In the genomic region with DNA sequence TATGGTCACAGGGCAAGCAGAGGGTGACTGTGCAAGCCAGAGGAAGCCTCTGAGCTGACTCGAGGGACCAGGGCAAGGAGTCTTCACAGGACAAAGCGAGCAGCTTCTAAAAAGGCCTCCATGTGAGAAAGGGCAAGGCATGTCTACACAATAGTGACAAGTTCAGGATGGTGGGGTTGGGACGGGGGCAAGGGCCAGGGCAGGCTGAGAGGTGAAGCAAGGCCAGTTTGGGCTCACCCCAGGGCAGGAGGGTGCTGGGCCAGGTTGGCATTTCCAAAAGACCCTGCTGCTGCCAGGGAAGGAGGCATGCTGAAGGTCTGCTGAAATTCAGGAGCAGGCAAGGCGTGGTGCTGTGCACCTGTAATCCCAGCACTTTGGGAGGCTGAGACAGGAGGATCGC, we compare ENCODE assay signal across 30 cellular contexts. TPM values are rescaled to one million over a fixed set of nuclear protein-coding genes. Genes with fewer than 3 reads are reported as not detected.
"Had no signal": no experiment of that assay in that cellular context is flagged by ENCODE, and none has a peak within 500 bp of the region (broad histone marks: within the 10 kb centered on the region; RNA-seq: fewer than 3 reads in every experiment).

No MANE protein-coding gene starts in this region.

- H3K27me3 ChIP-seq: ascending aorta, Peyer's patch, SJSA1 had no signal

- H3K27ac ChIP-seq: ascending aorta, breast epithelium, Peyer's patch, SJSA1 had no signal

- H3K27me3 Mint-ChIP-seq: activated CD8-positive, alpha-beta T cell treated with anti-CD3 and anti-CD28 coated beads for 36 hours; activated naive CD4-positive, alpha-beta T cell treated with anti-CD3 and anti-CD28 coated beads, Interleukin-2, amount 50 U/mL, for 24 hours had no signal

- H3K4me3 ChIP-seq: ascending aorta, breast epithelium, Peyer's patch, SJSA1 had no signal

- H3K36me3 Mint-ChIP-seq: activated naive CD4-positive, alpha-beta T cell treated with anti-CD3 and anti-CD28 coated beads, Interleukin-2, amount 50 U/mL, for 24 hours; activated naive CD8-positive, alpha-beta T cell treated with anti-CD3 and anti-CD28 coated beads, Interleukin-2, amount 10 ng/mL, durations not matched to agents 7 days and 5 days had no signal

- H3K4me1 Mint-ChIP-seq: activated CD4-positive, alpha-beta T cell treated with anti-CD3 and anti-CD28 coated beads, Interleukin-2, amount 10 ng/mL, durations not matched to agents 24 days and 14 days; activated naive CD8-positive, alpha-beta T cell treated with anti-CD3 and anti-CD28 coated beads, Interleukin-2, amount 10 ng/mL, durations not matched to agents 7 days and 5 days; activated T-helper 17 cell treated with anti-CD3 and anti-CD28 coated beads, Interleukin-2, amount 50 U/mL, for 72 hours had no signal

- H3K27ac Mint-ChIP-seq: activated CD4-positive, alpha-beta T cell treated with anti-CD3 and anti-CD28 coated beads, Interleukin-2, amount 10 ng/mL, durations not matched to agents 24 days and 14 days; activated CD8-positive, alpha-beta T cell treated with anti-CD3 and anti-CD28 coated beads for 36 hours; activated naive CD4-positive, alpha-beta T cell treated with anti-CD3 and anti-CD28 coated beads, Interleukin-2, amount 50 U/mL, for 24 hours; activated naive CD8-positive, alpha-beta T cell treated with anti-CD3 and anti-CD28 coated beads, Interleukin-2, amount 10 ng/mL, durations not matched to agents 7 days and 5 days; activated T-cell treated with anti-CD3 and anti-CD28 coated beads, Interleukin-2, amount 50 U/mL, for 72 hours; activated T-helper 17 cell treated with anti-CD3 and anti-CD28 coated beads, Interleukin-2, amount 50 U/mL, for 72 hours had no signal

- H3K9me3 ChIP-seq: ascending aorta, breast epithelium, Peyer's patch, SJSA1, SK-N-SH had no signal

- DNase-seq: activated CD4-positive, alpha-beta T cell treated with anti-CD3 and anti-CD28 coated beads, Interleukin-2, amount 10 ng/mL, durations not matched to agents 24 days and 14 days; activated CD4-positive, alpha-beta T cell treated with anti-CD3 and anti-CD28 coated beads, Interleukin-2, amount 50 U/mL, for 4 hours; activated CD8-positive, alpha-beta T cell treated with anti-CD3 and anti-CD28 coated beads for 36 hours; activated gamma-delta T cell; activated naive CD4-positive, alpha-beta T cell treated with Interleukin-2 at 50 U/mL for 16 hours; activated naive CD8-positive, alpha-beta T cell treated with anti-CD3 and anti-CD28 coated beads, Interleukin-2, amount 10 ng/mL, durations not matched to agents 7 days and 5 days; activated T-cell treated with anti-CD3 and anti-CD28 coated beads, Interleukin-2, amount 50 U/mL, for 1 hour; activated T-cell treated with anti-CD3 and anti-CD28 coated beads, Interleukin-2, amount 50 U/mL, for 72 hours; amygdala; Karpas-422; KBM-7; NCI-H1105; NCI-H1417 treated with DMSO at 0.1 percent for 48 hours; NCI-H187 treated with DMSO at 0.1 percent for 48 hours; NK-92 treated with Interleukin-12 subunit alpha and Interleukin-12 subunit beta, amount 100 ng/mL, for 24 hours; PC-3; Peyer's patch; RPMI8226; SK-N-SH had no signal

- FAIRE-seq: TTC549 had no signal

- H3K36me3 ChIP-seq: ascending aorta, breast epithelium, Peyer's patch, SJSA1 had no signal

- H3K4me2 ChIP-seq: SK-N-SH had no signal

- H3K9me3 Mint-ChIP-seq: activated CD4-positive, alpha-beta T cell treated with anti-CD3 and anti-CD28 coated beads, Interleukin-2, amount 10 ng/mL, durations not matched to agents 24 days and 14 days; activated CD8-positive, alpha-beta T cell treated with anti-CD3 and anti-CD28 coated beads for 36 hours; activated naive CD4-positive, alpha-beta T cell treated with anti-CD3 and anti-CD28 coated beads, Interleukin-2, amount 50 U/mL, for 24 hours; activated naive CD8-positive, alpha-beta T cell treated with anti-CD3 and anti-CD28 coated beads, Interleukin-2, amount 10 ng/mL, durations not matched to agents 7 days and 5 days; activated T-cell treated with anti-CD3 and anti-CD28 coated beads, Interleukin-2, amount 50 U/mL, for 72 hours; activated T-helper 17 cell treated with anti-CD3 and anti-CD28 coated beads, Interleukin-2, amount 50 U/mL, for 72 hours had no signal

- H3K9ac ChIP-seq: SK-N-SH had no signal

- H3K4me3 Mint-ChIP-seq: activated CD4-positive, alpha-beta T cell treated with anti-CD3 and anti-CD28 coated beads, Interleukin-2, amount 10 ng/mL, durations not matched to agents 24 days and 14 days; activated CD8-positive, alpha-beta T cell treated with anti-CD3 and anti-CD28 coated beads for 36 hours; activated naive CD4-positive, alpha-beta T cell treated with anti-CD3 and anti-CD28 coated beads, Interleukin-2, amount 50 U/mL, for 24 hours; activated naive CD8-positive, alpha-beta T cell treated with anti-CD3 and anti-CD28 coated beads, Interleukin-2, amount 10 ng/mL, durations not matched to agents 7 days and 5 days; activated T-cell treated with anti-CD3 and anti-CD28 coated beads, Interleukin-2, amount 50 U/mL, for 72 hours; activated T-helper 17 cell treated with anti-CD3 and anti-CD28 coated beads, Interleukin-2, amount 50 U/mL, for 72 hours had no signal

- H3K4me1 ChIP-seq: breast epithelium had no signal

RNA-seq across cellular contexts. Expression of gene CABP7, which starts 12.3 kb away (rescaled TPM):
- total RNA-seq: activated CD4-positive, alpha-beta T cell treated with anti-CD3 and anti-CD28 coated beads, Interleukin-2, amount 10 ng/mL, durations not matched to agents 24 days and 14 days; activated CD8-positive, alpha-beta memory T cell treated with anti-CD3 and anti-CD28 coated beads for 36 hours; ascending aorta; breast epithelium; cardiac septum; MCF 10A; NCI-H460; SJSA1; T-helper 2 cell treated with Interferon-gamma antibody and Interleukin-4, amounts not matched to agents 100 ng/mL and 5 ng/mL, for 36 hours had no signal
